ENCODE assay signal across 17 cellular contexts in genomic region chr9:87854563-87854962, GRCh38. TPM values are rescaled to one million over a fixed set of nuclear protein-coding genes. Genes with fewer than 3 reads are reported as not detected.
A peak's percentile ranks its signal among the peaks of the same experiment; 100 is the strongest.
DNase-seq lines count a peak whose midpoint lies in the region; ATAC-seq and TF ChIP-seq lines count a peak whose summit lies in the region.
"Had no signal": no experiment of that assay in that cellular context is flagged by ENCODE, and none has a peak within 500 bp of the region (broad histone marks: within the 10 kb centered on the region; RNA-seq: fewer than 3 reads in every experiment).

No MANE protein-coding gene starts in this region.

- H3K4me3 Mint-ChIP-seq in glutamatergic neuron (ENCODE audit: unreplicated experiment), result no peak overlapping the region
- no peak overlapping the region for H3K4me3 Mint-ChIP-seq in Calu3 (ENCODE audit: low read depth, unreplicated experiment)
- H3K4me3 Mint-ChIP-seq: CD14-positive monocyte; CD8-positive, alpha-beta T cell; HFFc6 had no signal

- H3K27ac Mint-ChIP-seq in glutamatergic neuron (ENCODE audit: unreplicated experiment) (peak overlapping the region; percentile 91), Calu3 (ENCODE audit: unreplicated experiment) (no peak overlapping the region)
- H3K27ac Mint-ChIP-seq: CD14-positive monocyte; CD8-positive, alpha-beta T cell; HFFc6 had no signal

- H3K9me3 Mint-ChIP-seq in glutamatergic neuron (ENCODE audit: unreplicated experiment) (peaks cover 20% of the 10 kb centered on the region), Calu3 (ENCODE audit: low read depth, unreplicated experiment) (peaks cover 4% of the 10 kb centered on the region)

- H3K4me1 Mint-ChIP-seq in glutamatergic neuron (ENCODE audit: low read depth, unreplicated experiment) (peaks cover 24% of the 10 kb centered on the region), Calu3 (ENCODE audit: low read depth, unreplicated experiment) (no peaks in the 10 kb centered on the region)
- H3K4me1 Mint-ChIP-seq: CD14-positive monocyte had no signal

- H3K36me3 Mint-ChIP-seq in glutamatergic neuron (ENCODE audit: unreplicated experiment), result peaks cover 10% of the 10 kb centered on the region
- no peaks in the 10 kb centered on the region for H3K36me3 Mint-ChIP-seq in Calu3 (ENCODE audit: insufficient read depth, unreplicated experiment)
- H3K36me3 Mint-ChIP-seq: CD14-positive monocyte; CD8-positive, alpha-beta T cell had no signal

- TF ChIP-seq CTCF in glutamatergic neuron (IDR thresholded peaks at IDR 0.05; ENCODE audit: partially characterized antibody, unreplicated experiment) (no peak), Calu3 (IDR thresholded peaks at IDR 0.05; ENCODE audit: unreplicated experiment) (no peak)

- BruUV-seq in Calu3 (replicated peaks; lab: Mats Ljungman, UMichigan), result no TSS peak

- DNase-seq in NCI-H1092 treated with DMSO at 0.1 percent for 48 hours (lab: John Stamatoyannopoulos, UW) (peak; percentile 9), NCI-H1092 (lab: John Stamatoyannopoulos, UW) (no peak), NCI-H2171 (lab: John Stamatoyannopoulos, UW) (peak; percentile 51), glutamatergic neuron (no peak), occipital lobe (lab: John Stamatoyannopoulos, UW) (peak; percentile 9), Calu3 (no peak), NCI-H146 treated with DMSO at 0.1 percent for 48 hours (lab: John Stamatoyannopoulos, UW; ENCODE audit: unreplicated experiment) (no peak)
- DNase-seq: CD8-positive, alpha-beta T cell; COR-L47; HCEC 1CT; HFFc6 had no signal

- CTCF ChIA-PET in Calu3 (lab: Charles Lee), result no interaction called here

- H3K27me3 Mint-ChIP-seq in glutamatergic neuron (ENCODE audit: unreplicated experiment) (peaks cover 11% of the 10 kb centered on the region), Calu3 (ENCODE audit: unreplicated experiment) (no peaks in the 10 kb centered on the region)

- no peak for ATAC-seq in GM21786 (IDR thresholded peaks at IDR 0.05; ENCODE audit: unreplicated experiment)
- ATAC-seq: CD8-positive, alpha-beta T cell had no signal

- intact Hi-C loops in Calu3 (cut with micrococcal nuclease; ENCODE audit: unreplicated experiment), result no loop called here

RNA-seq across cellular contexts. Expression of gene SPATA31E1, which starts 28.1 kb away (rescaled TPM):
- total RNA-seq in glutamatergic neuron (ENCODE audit: unreplicated experiment), result 0.71 TPM
- not detected for total RNA-seq in occipital lobe
- total RNA-seq in Calu3 (2022), result not detected in 2 replicates
- total RNA-seq: A673; CD8-positive, alpha-beta T cell; Daoy; H4; HFFc6; HT1080 had no signal

Comparison
In these comparisons a context has a peak if more than half of its experiments do, and no peak if none do; other contexts are left out.
1. DNase-seq: peak in NCI-H1092 treated with DMSO at 0.1 percent for 48 hours (single experiment), NCI-H2171 (single experiment) and occipital lobe (single experiment); none in NCI-H1092 (single experiment), glutamatergic neuron (single experiment), Calu3 (single experiment) and NCI-H146 treated with DMSO at 0.1 percent for 48 hours (single experiment).